In the genomic region with DNA sequence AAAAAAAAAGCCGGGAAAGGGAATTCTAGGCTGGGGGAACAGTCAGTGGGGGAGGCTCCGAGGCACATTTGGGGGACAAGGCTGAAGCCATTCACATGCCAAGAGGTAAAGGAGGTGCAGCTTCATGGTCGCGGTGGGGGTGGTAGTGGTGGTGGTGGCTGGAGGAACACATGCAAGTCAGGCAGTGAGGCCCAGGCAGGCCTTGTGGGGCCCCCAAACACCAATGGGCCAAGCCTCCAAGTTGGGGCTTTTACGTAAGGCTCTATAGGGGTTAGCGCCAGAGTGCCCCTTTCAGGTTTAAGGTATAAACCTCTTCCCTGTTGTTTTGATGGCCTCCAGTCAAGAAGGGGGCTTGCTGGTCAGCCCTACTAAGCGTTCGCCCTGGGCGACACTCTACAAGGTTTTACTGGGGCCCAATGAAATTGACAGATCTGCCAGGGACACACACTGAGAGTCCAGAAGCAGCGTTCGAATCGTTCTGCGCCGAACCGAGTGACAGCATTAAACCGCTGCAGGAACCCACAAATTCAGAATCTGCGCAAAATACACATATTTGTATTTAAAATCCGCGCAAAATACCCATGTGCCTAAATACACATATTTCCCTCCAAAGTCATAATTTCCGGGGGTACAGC, we compare ENCODE assay signal across 9 cellular contexts. TPM values are rescaled to one million over a fixed set of nuclear protein-coding genes. Genes with fewer than 3 reads are reported as not detected.
DNase-seq lines count a peak whose midpoint lies in the region; ATAC-seq lines count a peak whose summit lies in the region.
"Had no signal": no experiment of that assay in that cellular context is flagged by ENCODE, and none has a peak within 500 bp of the region (broad histone marks: within the 10 kb centered on the region; RNA-seq: fewer than 3 reads in every experiment).

No MANE protein-coding gene starts in this region.

- no peaks in the 10 kb centered on the region for H3K27me3 Mint-ChIP-seq in activated naive CD8-positive, alpha-beta T cell treated with anti-CD3 and anti-CD28 coated beads for 36 hours
- peaks cover 7 to 11% (median 10%) of the 10 kb centered on the region in 3 donors for H3K27me3 Mint-ChIP-seq in immature natural killer cell (ENCODE audit: low read depth in 3 of 3)

- peaks cover 4 to 27% (median 23%) of the 10 kb centered on the region in 5 donors for H3K36me3 ChIP-seq in subcutaneous abdominal adipose tissue (ENCODE audit: control insufficient read depth in 5 of 5, insufficient read depth in 5 of 5, low read length in 5 of 5)

- H3K4me1 ChIP-seq in subcutaneous abdominal adipose tissue (ENCODE audit: control insufficient read depth in 5 of 5, insufficient read depth in 5 of 5, low read length in 5 of 5), result peaks cover 4 to 29% (median 28%) of the 10 kb centered on the region in 5 donors

- no peaks in the 10 kb centered on the region for H3K27me3 ChIP-seq in subcutaneous abdominal adipose tissue (ENCODE audit: control insufficient read depth in 5 of 5, insufficient read depth in 4 of 5, low read length in 5 of 5)

- ATAC-seq in HG03457 (IDR thresholded peaks at IDR 0.05; ENCODE audit: unreplicated experiment), result no peak

- no peaks in the 10 kb centered on the region for H3K9me3 ChIP-seq in subcutaneous abdominal adipose tissue (ENCODE audit: control insufficient read depth in 5 of 5, low read length in 5 of 5)

- peaks cover 45% of the 10 kb centered on the region for H3K4me1 Mint-ChIP-seq in activated naive CD8-positive, alpha-beta T cell treated with anti-CD3 and anti-CD28 coated beads for 36 hours
- H3K4me1 Mint-ChIP-seq in immature natural killer cell, result peaks cover 64 to 65% of the 10 kb centered on the region in 2 donors

- peak overlapping the region; percentile 26 to 84 (median 76) for H3K4me3 ChIP-seq in subcutaneous abdominal adipose tissue (ENCODE audit: low read depth in 1 of 5, low read length in 5 of 5)

- H3K9me3 Mint-ChIP-seq in activated naive CD8-positive, alpha-beta T cell treated with anti-CD3 and anti-CD28 coated beads for 36 hours, result no peaks in the 10 kb centered on the region
- no peaks in the 10 kb centered on the region for H3K9me3 Mint-ChIP-seq in immature natural killer cell

- peak overlapping the region; percentile 91 for H3K27ac Mint-ChIP-seq in activated naive CD8-positive, alpha-beta T cell treated with anti-CD3 and anti-CD28 coated beads for 36 hours
- H3K27ac Mint-ChIP-seq in immature natural killer cell, result peak overlapping the region; percentile 87 to 98 (median 92)

- peak overlapping the region; percentile 68 to 96 (median 89) for H3K9ac ChIP-seq in subcutaneous abdominal adipose tissue (ENCODE audit: low read length in 5 of 5)

- H3K27ac ChIP-seq in subcutaneous abdominal adipose tissue (ENCODE audit: low read depth, low read length), result peak overlapping the region; percentile 95

- H3K36me3 Mint-ChIP-seq in activated naive CD8-positive, alpha-beta T cell treated with anti-CD3 and anti-CD28 coated beads for 36 hours, result no peaks in the 10 kb centered on the region
- H3K36me3 Mint-ChIP-seq in immature natural killer cell, result peaks cover 7% of the 10 kb centered on the region in 3 donors

- DNase-seq in NCI-H82 (lab: John Stamatoyannopoulos, UW) (peak; percentile 42), NCI-H82 treated with DMSO at 0.1 percent for 48 hours (lab: John Stamatoyannopoulos, UW; ENCODE audit: unreplicated experiment) (no peak), immature natural killer cell (no peak), kidney glomerular epithelial cell (lab: John Stamatoyannopoulos, UW) (no peak), iPS-NIHi11 (ENCODE audit: low spot score) (no peak)
- DNase-seq in activated naive CD8-positive, alpha-beta T cell treated with anti-CD3 and anti-CD28 coated beads for 36 hours, result no peak

- H3K4me3 Mint-ChIP-seq in activated naive CD8-positive, alpha-beta T cell treated with anti-CD3 and anti-CD28 coated beads for 36 hours, result peak overlapping the region; percentile 79
- H3K4me3 Mint-ChIP-seq in immature natural killer cell, result peak overlapping the region; percentile 78 to 96 (median 90)

RNA-seq across cellular contexts. Expression of gene AP5S1, which starts 0.8 kb away (rescaled TPM):
- total RNA-seq in activated naive CD8-positive, alpha-beta T cell treated with anti-CD3 and anti-CD28 coated beads for 36 hours, result 10 to 100 TPM; 11.1 to 11.7 TPM
- polyA plus RNA-seq in immature natural killer cell, result 10 to 100 TPM; 16.3 to 23.1 (median 17.4) TPM

RNA-seq across cellular contexts. Expression of gene CDC25B, which starts 23.4 kb away (rescaled TPM):
- total RNA-seq in activated naive CD8-positive, alpha-beta T cell treated with anti-CD3 and anti-CD28 coated beads for 36 hours, result 10 to 100 TPM; 54.6 to 60.9 TPM
- polyA plus RNA-seq in immature natural killer cell, result 10 to 100 TPM; 25.3 to 42.0 (median 29.0) TPM

RNA-seq across cellular contexts. Expression of gene MAVS, which starts 27.1 kb away (rescaled TPM):
- total RNA-seq in activated naive CD8-positive, alpha-beta T cell treated with anti-CD3 and anti-CD28 coated beads for 36 hours, result 10 to 100 TPM; 21.2 to 21.6 TPM
- 1 to 10 TPM; 1.8 to 9.3 (median 2.5) TPM for polyA plus RNA-seq in immature natural killer cell

RNA-seq across cellular contexts. Expression of gene CENPB, which starts 33.0 kb away (rescaled TPM):
- total RNA-seq in activated naive CD8-positive, alpha-beta T cell treated with anti-CD3 and anti-CD28 coated beads for 36 hours, result 10 to 100 TPM; 54.6 to 59.0 TPM
- polyA plus RNA-seq in immature natural killer cell, result 1 to 10 TPM; 1.0 to 1.7 (median 1.1) TPM

RNA-seq across cellular contexts. Expression of gene SPEF1, which starts 38.3 kb away (rescaled TPM):
- total RNA-seq in activated naive CD8-positive, alpha-beta T cell treated with anti-CD3 and anti-CD28 coated beads for 36 hours, result under 1 TPM; 0.12 to 0.23 TPM
- polyA plus RNA-seq in immature natural killer cell, result not detected
- total RNA-seq: HT1080 had no signal
